Comparison of ENCODE assay signal across 23 cellular contexts in genomic region chr6:2582268-2582667, GRCh38.
"Had no signal": no experiment of that assay in that cellular context is flagged by ENCODE, and none has a peak within 500 bp of the region (broad histone marks: within the 10 kb centered on the region; RNA-seq: fewer than 3 reads in every experiment).

No MANE protein-coding gene starts in this region.

- H3K36me3 Mint-ChIP-seq: activated naive CD4-positive, alpha-beta T cell treated with anti-CD3 and anti-CD28 coated beads, Interleukin-2, amount 10 ng/mL, durations not matched to agents 7 days and 5 days; memory B cell had no signal

- H3K36me3 ChIP-seq: esophagus squamous epithelium, gastrocnemius medialis, neutrophil, pancreas, right atrium auricular region, thyroid gland had no signal

- H3K9me3 ChIP-seq: esophagus squamous epithelium, gastrocnemius medialis, neutrophil, pancreas, thyroid gland had no signal

- H3K27me3 ChIP-seq: esophagus squamous epithelium, gastrocnemius medialis, neutrophil, right atrium auricular region, thyroid gland had no signal

- H3K27ac ChIP-seq: coronary artery, esophagus squamous epithelium, gastrocnemius medialis, neutrophil, pancreas, psoas muscle, right atrium auricular region, thyroid gland had no signal

- ATAC-seq: activated T-cell treated with anti-CD3 and anti-CD28 coated beads, Interleukin-2, amount 50 U/mL, for 72 hours; gastrocnemius medialis; pancreas; psoas muscle; stimulated activated naive CD8-positive, alpha-beta T cell treated with anti-CD3 and anti-CD28 coated beads, Interleukin-15, Interleukin-2, amounts not matched to agents 100 U/mL and 50 U/mL, for 24 hours had no signal

- H3K4me3 ChIP-seq: coronary artery, esophagus squamous epithelium, gastrocnemius medialis, pancreas, psoas muscle, right atrium auricular region, thyroid gland had no signal

- FAIRE-seq: pancreas had no signal

- H3K4me1 ChIP-seq: gastrocnemius medialis, pancreas, psoas muscle, thyroid gland had no signal

- DNase-seq: activated CD4-positive, alpha-beta memory T cell treated with anti-CD3 and anti-CD28 coated beads, Interleukin-2, amount 10 ng/mL, durations not matched to agents 7 days and 5 days; activated CD4-positive, alpha-beta T cell treated with anti-CD3 and anti-CD28 coated beads for 4 hours; activated CD4-positive, CD25-positive, alpha-beta regulatory T cell; activated effector memory CD4-positive, alpha-beta T cell treated with anti-CD3 and anti-CD28 coated beads, Interleukin-2, amount 50 U/mL, for 16 hours; activated naive CD4-positive, alpha-beta T cell treated with anti-CD3 and anti-CD28 coated beads, Interleukin-2, amount 10 ng/mL, durations not matched to agents 7 days and 5 days; activated T-cell treated with anti-CD3 and anti-CD28 coated beads, Interleukin-2, amount 50 U/mL, for 72 hours; amygdala; cerebellar nuclear complex; esophagus squamous epithelium; gastrocnemius medialis; hippocampal formation; pancreas; psoas muscle; stimulated activated CD4-positive, alpha-beta T cell treated with anti-CD3 and anti-CD28 coated beads, Interleukin-4, amount 100 ng/mL, for 24 hours; stimulated activated naive CD8-positive, alpha-beta T cell treated with anti-CD3 and anti-CD28 coated beads, Interleukin-15, Interleukin-2, amounts not matched to agents 100 U/mL and 50 U/mL, for 24 hours; substantia nigra; T1000; thyroid gland had no signal

- H3K4me1 Mint-ChIP-seq: activated CD4-positive, alpha-beta memory T cell treated with anti-CD3 and anti-CD28 coated beads, Interleukin-2, amount 10 ng/mL, durations not matched to agents 7 days and 5 days; activated naive CD4-positive, alpha-beta T cell treated with anti-CD3 and anti-CD28 coated beads, Interleukin-2, amount 10 ng/mL, durations not matched to agents 7 days and 5 days; memory B cell; nephron had no signal

- H3K9me3 Mint-ChIP-seq: activated CD4-positive, alpha-beta memory T cell treated with anti-CD3 and anti-CD28 coated beads, Interleukin-2, amount 10 ng/mL, durations not matched to agents 7 days and 5 days; activated naive CD4-positive, alpha-beta T cell treated with anti-CD3 and anti-CD28 coated beads, Interleukin-2, amount 10 ng/mL, durations not matched to agents 7 days and 5 days had no signal

- H3K27ac Mint-ChIP-seq: activated CD4-positive, alpha-beta memory T cell treated with anti-CD3 and anti-CD28 coated beads, Interleukin-2, amount 10 ng/mL, durations not matched to agents 7 days and 5 days; activated naive CD4-positive, alpha-beta T cell treated with anti-CD3 and anti-CD28 coated beads, Interleukin-2, amount 10 ng/mL, durations not matched to agents 7 days and 5 days; activated T-cell treated with anti-CD3 and anti-CD28 coated beads, Interleukin-2, amount 50 U/mL, for 72 hours; memory B cell had no signal

- H3K4me3 Mint-ChIP-seq: activated CD4-positive, alpha-beta memory T cell treated with anti-CD3 and anti-CD28 coated beads, Interleukin-2, amount 10 ng/mL, durations not matched to agents 7 days and 5 days; activated naive CD4-positive, alpha-beta T cell treated with anti-CD3 and anti-CD28 coated beads, Interleukin-2, amount 10 ng/mL, durations not matched to agents 7 days and 5 days; activated T-cell treated with anti-CD3 and anti-CD28 coated beads, Interleukin-2, amount 50 U/mL, for 72 hours; memory B cell; nephron had no signal
